10 cellular contexts compared by ENCODE assay signal in the genomic region with DNA sequence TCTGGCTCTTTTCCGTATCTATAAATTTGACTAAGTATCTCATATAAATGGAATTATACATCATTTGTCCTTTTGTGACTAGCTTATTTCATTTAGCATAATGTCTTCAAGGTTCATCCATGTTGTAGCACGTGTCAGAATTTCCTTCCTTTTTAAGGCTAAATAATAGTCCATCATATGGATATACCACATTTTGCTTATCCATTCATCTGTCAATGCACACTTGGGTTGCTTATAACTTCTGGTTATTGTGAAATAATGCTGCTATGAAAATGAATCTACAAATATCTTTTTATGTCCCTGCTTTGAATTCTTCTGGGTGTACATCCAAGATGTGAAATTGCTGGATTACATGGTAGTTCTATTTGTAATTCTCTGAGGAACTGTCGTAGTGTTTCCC.
"Had no signal": no experiment of that assay in that cellular context is flagged by ENCODE, and none has a peak within 500 bp of the region (broad histone marks: within the 10 kb centered on the region; RNA-seq: fewer than 3 reads in every experiment).

No MANE protein-coding gene starts in this region.

- H3K27ac ChIP-seq: GM23248 had no signal

- H3K36me3 ChIP-seq: HAP-1 had no signal

- FAIRE-seq: H1, H54 had no signal

- ATAC-seq: GM23338, HCT116 had no signal

- H3K4me3 ChIP-seq: GM23248, GM23338, HAP-1 had no signal

- H3K9me3 ChIP-seq: HAP-1 had no signal

- H3K9ac ChIP-seq: GM23248 had no signal

- DNase-seq: GM23248, GOT3, H7, HCEC 1CT, HFFc6 had no signal

- H3K4me2 ChIP-seq: GM23338 had no signal

- H2AFZ ChIP-seq: GM23248, GM23338 had no signal
